ENCODE assay signal across 15 cellular contexts in genomic region chr17:49814781-49815496, GRCh38. TPM values are rescaled to one million over a fixed set of nuclear protein-coding genes. Genes with fewer than 3 reads are reported as not detected.
DNase-seq lines count a peak whose midpoint lies in the region; ATAC-seq and TF ChIP-seq lines count a peak whose summit lies in the region.
"Had no signal": no experiment of that assay in that cellular context is flagged by ENCODE, and none has a peak within 500 bp of the region (broad histone marks: within the 10 kb centered on the region; RNA-seq: fewer than 3 reads in every experiment).

No MANE protein-coding gene starts in this region.

- H3K27ac ChIP-seq in endodermal cell (ENCODE audit: low read depth, low read length): peak overlapping the region; percentile 55
- peak overlapping the region; percentile 51 for H3K27ac ChIP-seq in naive thymus-derived CD4-positive, alpha-beta T cell (ENCODE audit: low read depth, low read length)
- H3K27ac ChIP-seq in upper lobe of right lung: peak overlapping the region; percentile 38

- CTCF ChIA-PET in naive thymus-derived CD4-positive, alpha-beta T cell (lab: Charles Lee): interaction anchor here (0.6 to 1.2 kb wide), 2 partner anchors 243 to 1153 kb away, joined by 3 to 4 read pairs; no protein-coding TSS in a partner anchor

- H3K27me3 ChIP-seq in endodermal cell (ENCODE audit: control insufficient read depth, insufficient read depth, low read length, poor library complexity, severe bottlenecking): no peaks in the 10 kb centered on the region
- no peaks in the 10 kb centered on the region for H3K27me3 ChIP-seq in naive thymus-derived CD4-positive, alpha-beta T cell (ENCODE audit: control insufficient read depth in 2 of 2, insufficient read depth in 2 of 2, low read length in 2 of 2)
- no peaks in the 10 kb centered on the region for H3K27me3 ChIP-seq in upper lobe of right lung

- H3K4me3 ChIP-seq in endodermal cell (ENCODE audit: low read length) (peak overlapping the region; percentile 41), upper lobe of right lung (no peak overlapping the region)
- no peak overlapping the region for H3K4me3 ChIP-seq in naive thymus-derived CD4-positive, alpha-beta T cell (ENCODE audit: low read length)

- H3K4me3 Mint-ChIP-seq in activated naive CD4-positive, alpha-beta T cell treated with anti-CD3 and anti-CD28 coated beads, Interleukin-2, amount 50 U/mL, for 24 hours: no peak overlapping the region
- peak overlapping the region; percentile 43 for H3K4me3 Mint-ChIP-seq in endodermal cell
- H3K4me3 Mint-ChIP-seq in naive thymus-derived CD4-positive, alpha-beta T cell: peak overlapping the region in 7 of 10 donors; percentile 16 to 78 (median 64)
- no peak overlapping the region for H3K4me3 Mint-ChIP-seq in activated naive CD8-positive, alpha-beta T cell treated with anti-CD3 and anti-CD28 coated beads for 36 hours
- H3K4me3 Mint-ChIP-seq: stimulated activated naive CD8-positive, alpha-beta T cell treated with anti-CD3 and anti-CD28 coated beads, Interleukin-15, Interleukin-2, amounts not matched to agents 100 ng/mL and 50 ng/mL, for 24 hours had no signal

- TF ChIP-seq CTCF in endodermal cell (conservative IDR thresholded peaks at IDR 0.05) (no peak), upper lobe of right lung (IDR thresholded peaks at IDR 0.05) (no peak)

- POLR2A ChIA-PET in naive thymus-derived CD4-positive, alpha-beta T cell (lab: Charles Lee): interaction anchor here (0.6 to 2.0 kb wide), 3 partner anchors 11 to 1191 kb away, joined by 3 to 11 read pairs (median 4); partner anchors contain the start of gene KAT7

- peaks cover 67% of the 10 kb centered on the region for H3K4me1 Mint-ChIP-seq in activated naive CD4-positive, alpha-beta T cell treated with anti-CD3 and anti-CD28 coated beads, Interleukin-2, amount 50 U/mL, for 24 hours
- H3K4me1 Mint-ChIP-seq in endodermal cell: peaks cover 45% of the 10 kb centered on the region
- H3K4me1 Mint-ChIP-seq in naive thymus-derived CD4-positive, alpha-beta T cell: peaks cover 27 to 75% (median 69%) of the 10 kb centered on the region in 7 donors
- H3K4me1 Mint-ChIP-seq in activated naive CD8-positive, alpha-beta T cell treated with anti-CD3 and anti-CD28 coated beads for 36 hours: peaks cover 51% of the 10 kb centered on the region

- peaks cover 17% of the 10 kb centered on the region for H3K36me3 Mint-ChIP-seq in activated naive CD4-positive, alpha-beta T cell treated with anti-CD3 and anti-CD28 coated beads, Interleukin-2, amount 50 U/mL, for 24 hours
- H3K36me3 Mint-ChIP-seq in endodermal cell (ENCODE audit: low read depth): peaks cover 49% of the 10 kb centered on the region
- H3K36me3 Mint-ChIP-seq in naive thymus-derived CD4-positive, alpha-beta T cell: peaks cover 10 to 48% (median 31%) of the 10 kb centered on the region in 5 donors
- peaks cover 34% of the 10 kb centered on the region for H3K36me3 Mint-ChIP-seq in activated naive CD8-positive, alpha-beta T cell treated with anti-CD3 and anti-CD28 coated beads for 36 hours

- no peaks in the 10 kb centered on the region for H3K27me3 Mint-ChIP-seq in activated naive CD4-positive, alpha-beta T cell treated with anti-CD3 and anti-CD28 coated beads, Interleukin-2, amount 50 U/mL, for 24 hours
- H3K27me3 Mint-ChIP-seq in endodermal cell (ENCODE audit: insufficient read depth): no peaks in the 10 kb centered on the region
- H3K27me3 Mint-ChIP-seq in naive thymus-derived CD4-positive, alpha-beta T cell: no peaks in the 10 kb centered on the region
- no peaks in the 10 kb centered on the region for H3K27me3 Mint-ChIP-seq in activated naive CD8-positive, alpha-beta T cell treated with anti-CD3 and anti-CD28 coated beads for 36 hours
- H3K27me3 Mint-ChIP-seq: stimulated activated naive CD8-positive, alpha-beta T cell treated with anti-CD3 and anti-CD28 coated beads, Interleukin-15, Interleukin-2, amounts not matched to agents 100 ng/mL and 50 ng/mL, for 24 hours had no signal

- peaks cover 5% of the 10 kb centered on the region for H3K9me3 Mint-ChIP-seq in activated naive CD4-positive, alpha-beta T cell treated with anti-CD3 and anti-CD28 coated beads, Interleukin-2, amount 50 U/mL, for 24 hours
- no peaks in the 10 kb centered on the region for H3K9me3 Mint-ChIP-seq in endodermal cell
- no peaks in the 10 kb centered on the region for H3K9me3 Mint-ChIP-seq in naive thymus-derived CD4-positive, alpha-beta T cell
- H3K9me3 Mint-ChIP-seq in activated naive CD8-positive, alpha-beta T cell treated with anti-CD3 and anti-CD28 coated beads for 36 hours: no peaks in the 10 kb centered on the region
- H3K9me3 Mint-ChIP-seq: stimulated activated naive CD8-positive, alpha-beta T cell treated with anti-CD3 and anti-CD28 coated beads, Interleukin-15, Interleukin-2, amounts not matched to agents 100 ng/mL and 50 ng/mL, for 24 hours had no signal

- H3K4me1 ChIP-seq in endodermal cell (ENCODE audit: control insufficient read depth, insufficient read depth, low read length) (peaks cover 14% of the 10 kb centered on the region), upper lobe of right lung (peaks cover 20% of the 10 kb centered on the region)
- peaks cover 33 to 52% of the 10 kb centered on the region in 2 donors for H3K4me1 ChIP-seq in naive thymus-derived CD4-positive, alpha-beta T cell (ENCODE audit: control insufficient read depth in 2 of 2, insufficient read depth in 2 of 2, low read length in 2 of 2)

- no peak for DNase-seq in activated naive CD4-positive, alpha-beta T cell treated with anti-CD3 and anti-CD28 coated beads, Interleukin-2, amount 50 U/mL, for 16 hours
- DNase-seq in endodermal cell (no peak), upper lobe of right lung (no peak), NCI-H524 treated with DMSO at 0.1 percent for 48 hours (lab: John Stamatoyannopoulos, UW) (no peak)
- DNase-seq in naive thymus-derived CD4-positive, alpha-beta T cell: no peak
- no peak for DNase-seq in activated naive CD8-positive, alpha-beta T cell treated with anti-CD3 and anti-CD28 coated beads for 36 hours
- DNase-seq: aorta, SK-N-SH had no signal

- H3K36me3 ChIP-seq in endodermal cell (ENCODE audit: control insufficient read depth, insufficient read depth, low read length) (peaks cover 86% of the 10 kb centered on the region), upper lobe of right lung (peaks cover 86% of the 10 kb centered on the region)
- peaks cover 4 to 41% (median 11%) of the 10 kb centered on the region in 3 experiments for H3K36me3 ChIP-seq in naive thymus-derived CD4-positive, alpha-beta T cell (ENCODE audit: control insufficient read depth in 2 of 3, insufficient read depth in 3 of 3, low read length in 3 of 3)

- WGBS in endodermal cell (ENCODE audit: insufficient coverage in 1 of 2, insufficient read length in 1 of 2), 2 experiments: 64 to 71% methylated on average over 1 to 3 of the region's 3 CpGs

- H3K27ac Mint-ChIP-seq in activated naive CD4-positive, alpha-beta T cell treated with anti-CD3 and anti-CD28 coated beads, Interleukin-2, amount 50 U/mL, for 24 hours: peak overlapping the region; percentile 30
- H3K27ac Mint-ChIP-seq in endodermal cell: peak overlapping the region; percentile 94
- peak overlapping the region in 8 of 9 donors; percentile 64 to 97 (median 88) for H3K27ac Mint-ChIP-seq in naive thymus-derived CD4-positive, alpha-beta T cell
- no peak overlapping the region for H3K27ac Mint-ChIP-seq in activated naive CD8-positive, alpha-beta T cell treated with anti-CD3 and anti-CD28 coated beads for 36 hours

- H3K9me3 ChIP-seq in endodermal cell (ENCODE audit: control insufficient read depth, low read length) (no peaks in the 10 kb centered on the region), upper lobe of right lung (no peaks in the 10 kb centered on the region)
- H3K9me3 ChIP-seq in naive thymus-derived CD4-positive, alpha-beta T cell (ENCODE audit: control insufficient read depth in 2 of 3, low read length in 3 of 3): no peaks in the 10 kb centered on the region
- H3K9me3 ChIP-seq: SK-N-SH had no signal

- ATAC-seq in naive thymus-derived CD4-positive, alpha-beta T cell: no peak
- ATAC-seq in upper lobe of right lung (no peak), GM18517 (IDR thresholded peaks at IDR 0.05; ENCODE audit: unreplicated experiment) (no peak)
- ATAC-seq: HCT116 had no signal

- intact Hi-C loops in naive thymus-derived CD4-positive, alpha-beta T cell (cut with micrococcal nuclease): loop anchor here in 1 of 2 donors (5.0 kb wide), 1 partner anchor 453 kb away; the partner anchor contains the start of gene ZNF652
- intact Hi-C loops in upper lobe of right lung (cut with DNase I): no loop called here

- peak overlapping the region; percentile 6 for H3K9ac ChIP-seq in endodermal cell (ENCODE audit: extremely low read depth, low read length, poor library complexity, severe bottlenecking)
- H3K9ac ChIP-seq: SK-N-SH had no signal

RNA-seq across cellular contexts. Expression of gene KAT7, which starts 26.5 kb away (rescaled TPM):
- total RNA-seq in endodermal cell: 10 to 100 TPM; 77.8 to 80.5 TPM
- polyA plus RNA-seq in endodermal cell (2013, experiment 1 of 2): 67.6 TPM
- polyA plus RNA-seq in endodermal cell (2013, experiment 2 of 2): 54.9 TPM
- 100 to 1,000 TPM in 4 of 5 experiments, 10 to 100 TPM in 1; 85.6 to 195 (median 132) TPM for total RNA-seq in naive thymus-derived CD4-positive, alpha-beta T cell
- polyA plus RNA-seq in naive thymus-derived CD4-positive, alpha-beta T cell: 10 to 100 TPM; 39.2 to 54.8 TPM
- 61.4 TPM for total RNA-seq in upper lobe of right lung
- 10 to 100 TPM; 65.9 to 67.2 TPM for total RNA-seq in activated naive CD8-positive, alpha-beta T cell treated with anti-CD3 and anti-CD28 coated beads for 36 hours

RNA-seq across cellular contexts. Expression of gene TAC4, which starts 32.9 kb away (rescaled TPM):
- 1 to 10 TPM; 1.5 to 3.2 TPM for total RNA-seq in endodermal cell
- not detected for polyA plus RNA-seq in endodermal cell (2013, experiment 1 of 2)
- not detected for polyA plus RNA-seq in endodermal cell (2013, experiment 2 of 2)
- total RNA-seq in naive thymus-derived CD4-positive, alpha-beta T cell: not detected
- polyA plus RNA-seq in naive thymus-derived CD4-positive, alpha-beta T cell: not detected
- not detected for total RNA-seq in upper lobe of right lung
- total RNA-seq in activated naive CD8-positive, alpha-beta T cell treated with anti-CD3 and anti-CD28 coated beads for 36 hours: not detected
- total RNA-seq: aorta, G401, M059J, mucosa of gallbladder had no signal
- polyA plus RNA-seq: aorta, SK-N-SH had no signal

RNA-seq across cellular contexts. Expression of gene FAM117A, which starts 51.0 kb away (rescaled TPM):
- total RNA-seq in endodermal cell (10 to 100 TPM; 15.4 to 16.8 TPM), upper lobe of right lung (11.8 TPM)
- 23.3 TPM for polyA plus RNA-seq in endodermal cell (2013, experiment 1 of 2)
- 20.1 TPM for polyA plus RNA-seq in endodermal cell (2013, experiment 2 of 2)
- 10 to 100 TPM; 31.8 to 99.1 (median 58.5) TPM for total RNA-seq in naive thymus-derived CD4-positive, alpha-beta T cell
- polyA plus RNA-seq in naive thymus-derived CD4-positive, alpha-beta T cell: 10 to 100 TPM; 47.2 to 59.0 TPM
- total RNA-seq in activated naive CD8-positive, alpha-beta T cell treated with anti-CD3 and anti-CD28 coated beads for 36 hours: 10 to 100 TPM; 16.2 to 16.4 TPM

Comparison
In these comparisons a context has a peak if more than half of its experiments do, and no peak if none do; other contexts are left out.
1. H3K4me3 Mint-ChIP-seq: peak in endodermal cell (single experiment) and naive thymus-derived CD4-positive, alpha-beta T cell (7 of 10); none in activated naive CD4-positive, alpha-beta T cell treated with anti-CD3 and anti-CD28 coated beads, Interleukin-2, amount 50 U/mL, for 24 hours (single experiment) and activated naive CD8-positive, alpha-beta T cell treated with anti-CD3 and anti-CD28 coated beads for 36 hours (single experiment).
2. Peak in every context shown above with its lines, with median percentiles within 50 percentile points of each other: H3K27ac ChIP-seq.